ENCODE assay signal across 30 cellular contexts in genomic region chr13:107743523-107743922, GRCh38.
A peak's percentile ranks its signal among the peaks of the same experiment; 100 is the strongest.
DNase-seq lines count a peak whose midpoint lies in the region; ATAC-seq lines count a peak whose summit lies in the region.
"Had no signal": no experiment of that assay in that cellular context is flagged by ENCODE, and none has a peak within 500 bp of the region (broad histone marks: within the 10 kb centered on the region; RNA-seq: fewer than 3 reads in every experiment).

No MANE protein-coding gene starts in this region.

- peak overlapping the region; percentile 5 for H3K27ac ChIP-seq in cingulate gyrus (ENCODE audit: low read depth, low read length)
- H3K27ac ChIP-seq in aorta (ENCODE audit: low read depth in 1 of 2, low read length in 2 of 2): no peak overlapping the region
- H3K27ac ChIP-seq: esophagus muscularis mucosa, KMS-11, prostate gland, SK-N-MC, tibial artery had no signal

- no peak overlapping the region for H3K4me3 ChIP-seq in aorta (ENCODE audit: low read length in 2 of 2)
- H3K4me3 ChIP-seq: esophagus muscularis mucosa, prostate gland, SK-N-MC, tibial artery had no signal

- 54 to 57% methylated on average over 4 of the region's 4 CpGs for WGBS in aorta, 2 donors

- no peaks in the 10 kb centered on the region for H3K4me1 ChIP-seq in aorta (ENCODE audit: control insufficient read depth in 1 of 2, insufficient read depth in 2 of 2, low read length in 2 of 2)
- H3K4me1 ChIP-seq: esophagus muscularis mucosa, prostate gland, tibial artery had no signal

- H3K36me3 ChIP-seq in aorta (ENCODE audit: control insufficient read depth in 1 of 2, insufficient read depth in 2 of 2, low read length in 1 of 2): no peaks in the 10 kb centered on the region
- H3K36me3 ChIP-seq: esophagus muscularis mucosa, prostate gland, tibial artery had no signal

- DNase-seq in NCI-H748 (lab: John Stamatoyannopoulos, UW; ENCODE audit: unreplicated experiment) (peak; percentile 16), NCI-H748 treated with DMSO at 0.1 percent for 48 hours (lab: John Stamatoyannopoulos, UW) (no peak), NCI-H774 (lab: John Stamatoyannopoulos, UW) (peak; percentile 39), aorta (no peak), NCI-H2227 treated with DMSO at 0.1 percent for 48 hours (lab: John Stamatoyannopoulos, UW) (no peak), inferior parietal cortex (ENCODE audit: extremely low spot score) (no peak)
- DNase-seq: activated CD4-positive, alpha-beta memory T cell treated with anti-CD3 and anti-CD28 coated beads for 36 hours; activated CD4-positive, alpha-beta T cell treated with anti-CD3 and anti-CD28 coated beads for 1 hour; activated CD8-positive, alpha-beta memory T cell treated with anti-CD3 and anti-CD28 coated beads, Interleukin-2, amount 50 U/mL, for 48 hours; activated naive CD4-positive, alpha-beta T cell treated with Interleukin-2 at 50 U/mL for 16 hours; CD8-positive, alpha-beta T cell; central memory CD4-positive, alpha-beta T cell; dermis blood vessel endothelial cell; head of caudate nucleus; kidney; MM.1S; naive B cell; NCI-H2029 treated with DMSO at 0.1 percent for 48 hours; NCI-H524 treated with DMSO at 0.1 percent for 48 hours; stimulated activated CD4-positive, alpha-beta T cell treated with anti-CD3 and anti-CD28 coated beads, Interleukin-12 subunit alpha, Interleukin-12 subunit beta, amount 100 ng/mL, for 4 hours; stimulated activated CD4-positive, alpha-beta T cell treated with anti-CD3 and anti-CD28 coated beads, Interleukin-4, amount 100 ng/mL, for 24 hours; T-helper 17 cell; tibial artery had no signal

- intact Hi-C loops in aorta (cut with DNase I): no loop called here

- ATAC-seq in aorta (ENCODE audit: low FRiP score) (peak; percentile 11), HG03378 (IDR thresholded peaks at IDR 0.05; ENCODE audit: unreplicated experiment) (no peak)
- ATAC-seq: CD8-positive, alpha-beta T cell; sciatic nerve; T-helper 17 cell had no signal

- no peaks in the 10 kb centered on the region for H3K27me3 ChIP-seq in aorta (ENCODE audit: control insufficient read depth in 1 of 2, insufficient read depth in 2 of 2, low read length in 1 of 2)
- H3K27me3 ChIP-seq: esophagus muscularis mucosa, tibial artery had no signal

- no peaks in the 10 kb centered on the region for H3K9me3 ChIP-seq in aorta (ENCODE audit: control insufficient read depth, low read length)
- H3K9me3 ChIP-seq: esophagus muscularis mucosa, prostate gland, tibial artery had no signal

Comparison
In these comparisons a context has a peak if more than half of its experiments do, and no peak if none do; other contexts are left out.
1. DNase-seq: peak in NCI-H748 (single experiment) and NCI-H774 (single experiment); none in NCI-H748 treated with DMSO at 0.1 percent for 48 hours (single experiment), aorta (0 of 2), NCI-H2227 treated with DMSO at 0.1 percent for 48 hours (single experiment) and inferior parietal cortex (single experiment).